In genomic region chr9:35658144-35658893, GRCh38 we compare ENCODE assay signal across 1 cellular context.
TF ChIP-seq lines count a peak whose summit lies in the region.

Gene CCDC107 (plus strand): TSS chr9:35658292. CDS start chr9:35658380, 88 bp downstream.

TF ChIP-seq in HepG2, 621 proteins besides CTCF, POLR2A, EP300 and RAD21 (continued from another document and continues in another):
- TF ChIP-seq CSRNP1 (CRISPR knock-in tag; IDR thresholded peaks at IDR 0.05) (no peak), SMARCC2 (IDR thresholded peaks at IDR 0.05) (no peak), TEF (CRISPR knock-in tag; IDR thresholded peaks at IDR 0.05) (no peak), NKX3-1 (CRISPR knock-in tag; IDR thresholded peaks at IDR 0.05) (no peak), HDAC1 (CRISPR knock-in tag; IDR thresholded peaks at IDR 0.05) (no peak; the same call in 1 of the 2 replicates), KLF16 (CRISPR knock-in tag; IDR thresholded peaks at IDR 0.05) (0 out of 4 replicates have a peak, but pooled peaks of 1 of the 2 experiments have one; percentile 27), ZNF530 (CRISPR knock-in tag; IDR thresholded peaks at IDR 0.05; ENCODE audit: low read depth) (no peak), SOX5 (CRISPR knock-in tag; IDR thresholded peaks at IDR 0.05; ENCODE audit: borderline replicate concordance) (no peak), ZNF552 (CRISPR knock-in tag; IDR thresholded peaks at IDR 0.05; ENCODE audit: borderline replicate concordance) (0 out of 2 replicates have a peak, but pooled peaks have one; percentile 27), ZNF292 (CRISPR knock-in tag; IDR thresholded peaks at IDR 0.05; ENCODE audit: borderline replicate concordance, low read depth) (no peak), KDM3A (CRISPR knock-in tag; IDR thresholded peaks at IDR 0.05; ENCODE audit: low read depth) (0 out of 2 replicates have a peak, but pooled peaks have one; percentile 31), BRD4 (CRISPR knock-in tag; IDR thresholded peaks at IDR 0.05) (0 out of 2 replicates have a peak, but pooled peaks have one; percentile 83), ZMYM2 (CRISPR knock-in tag; IDR thresholded peaks at IDR 0.05) (peak; percentile 42; the same call in 1 of the 2 replicates), EHMT2 (IDR thresholded peaks at IDR 0.05; ENCODE audit: borderline replicate concordance, low read depth, low read length) (no peak), JARID2 (CRISPR knock-in tag; IDR thresholded peaks at IDR 0.05; ENCODE audit: insufficient replicate concordance) (no peak), ZFP62 (CRISPR knock-in tag; IDR thresholded peaks at IDR 0.05) (no peak), MAFF (IDR thresholded peaks at IDR 0.05; ENCODE audit: low read depth, low read length) (no peak), ZNF276 (CRISPR knock-in tag; IDR thresholded peaks at IDR 0.05; ENCODE audit: low read depth) (no peak; the same call in none of the 2 replicates), ATRX (CRISPR knock-in tag; IDR thresholded peaks at IDR 0.05; ENCODE audit: borderline replicate concordance) (no peak), SSRP1 (CRISPR knock-in tag; IDR thresholded peaks at IDR 0.05) (no peak), MAF1 (CRISPR knock-in tag; IDR thresholded peaks at IDR 0.05; ENCODE audit: borderline replicate concordance) (no peak), ZNF138 (CRISPR knock-in tag; IDR thresholded peaks at IDR 0.05; ENCODE audit: low read depth) (0 out of 2 replicates have a peak, but pooled peaks have one; percentile 24), SMAD3 (CRISPR knock-in tag; IDR thresholded peaks at IDR 0.05) (peak; percentile 23; the same call in 1 of the 2 replicates), ZNF782 (CRISPR knock-in tag; IDR thresholded peaks at IDR 0.05; ENCODE audit: borderline replicate concordance) (no peak), MTERF4 (CRISPR knock-in tag; IDR thresholded peaks at IDR 0.05) (no peak), ETV5 (CRISPR knock-in tag; IDR thresholded peaks at IDR 0.05; ENCODE audit: borderline replicate concordance) (peak; percentile 22; the same call in 1 of the 2 replicates), RAD51 (IDR thresholded peaks at IDR 0.05; ENCODE audit: borderline replicate concordance) (no peak), ZNF720 (CRISPR knock-in tag; IDR thresholded peaks at IDR 0.05) (no peak), ZNF512 (CRISPR knock-in tag; IDR thresholded peaks at IDR 0.05) (no peak), ZNF414 (CRISPR knock-in tag; IDR thresholded peaks at IDR 0.05) (no peak; the same call in 1 of the 2 replicates), ZSCAN21 (CRISPR knock-in tag; IDR thresholded peaks at IDR 0.05; ENCODE audit: borderline replicate concordance) (peak; percentile 85; the same call in 1 of the 2 replicates), ZNF678 (CRISPR knock-in tag; IDR thresholded peaks at IDR 0.05) (0 out of 2 replicates have a peak, but pooled peaks have one; percentile 74), MYPOP (CRISPR knock-in tag; IDR thresholded peaks at IDR 0.05) (no peak), AHR (CRISPR knock-in tag; IDR thresholded peaks at IDR 0.05) (no peak), ZNF503 (CRISPR knock-in tag; IDR thresholded peaks at IDR 0.05) (no peak), EED (CRISPR knock-in tag; IDR thresholded peaks at IDR 0.05) (no peak), MXI1 (IDR thresholded peaks at IDR 0.05; ENCODE audit: borderline replicate concordance, low read depth, low read length) (peak; percentile 22; the same call in 2 of the 3 replicates), CREB3 (CRISPR knock-in tag; IDR thresholded peaks at IDR 0.05) (no peak), ZNF713 (CRISPR knock-in tag; IDR thresholded peaks at IDR 0.05) (no peak; the same call in 1 of the 2 replicates), PCBP2 (optimal IDR thresholded peaks at IDR 0.05; ENCODE audit: low read depth, low read length, poor library complexity, severe bottlenecking) (no peak), ZFP36L2 (CRISPR knock-in tag; IDR thresholded peaks at IDR 0.05) (no peak), ZNF800 (CRISPR knock-in tag; IDR thresholded peaks at IDR 0.05) (no peak), TARDBP (CRISPR knock-in tag; IDR thresholded peaks at IDR 0.05) (no peak), ZNF124 (CRISPR knock-in tag; IDR thresholded peaks at IDR 0.05) (no peak), ARNT (IDR thresholded peaks at IDR 0.05) (no peak), KLF9 (CRISPR knock-in tag; IDR thresholded peaks at IDR 0.05; ENCODE audit: low read depth) (no peak), GTF2F1 (IDR thresholded peaks at IDR 0.05; ENCODE audit: low read length) (no peak), ZNF441 (CRISPR knock-in tag; IDR thresholded peaks at IDR 0.05; ENCODE audit: borderline replicate concordance) (peak; percentile 76; the same call in 1 of the 2 replicates), ZBTB26 (CRISPR knock-in tag; IDR thresholded peaks at IDR 0.05; ENCODE audit: borderline replicate concordance) (peak; percentile 56; the same call in 1 of the 2 replicates), MIER2 (CRISPR knock-in tag; IDR thresholded peaks at IDR 0.05) (0 out of 2 replicates have a peak, but pooled peaks have one; percentile 29), NFE2L2 (IDR thresholded peaks at IDR 0.05; ENCODE audit: low read length) (no peak), YEATS4 (CRISPR knock-in tag; IDR thresholded peaks at IDR 0.05; ENCODE audit: borderline replicate concordance) (no peak; the same call in 1 of the 2 replicates), TFDP1 (CRISPR knock-in tag; IDR thresholded peaks at IDR 0.05; ENCODE audit: borderline replicate concordance) (peak; percentile 31; the same call in 1 of the 2 replicates)
